ENCODE assay signal across 23 cellular contexts in the genomic region with DNA sequence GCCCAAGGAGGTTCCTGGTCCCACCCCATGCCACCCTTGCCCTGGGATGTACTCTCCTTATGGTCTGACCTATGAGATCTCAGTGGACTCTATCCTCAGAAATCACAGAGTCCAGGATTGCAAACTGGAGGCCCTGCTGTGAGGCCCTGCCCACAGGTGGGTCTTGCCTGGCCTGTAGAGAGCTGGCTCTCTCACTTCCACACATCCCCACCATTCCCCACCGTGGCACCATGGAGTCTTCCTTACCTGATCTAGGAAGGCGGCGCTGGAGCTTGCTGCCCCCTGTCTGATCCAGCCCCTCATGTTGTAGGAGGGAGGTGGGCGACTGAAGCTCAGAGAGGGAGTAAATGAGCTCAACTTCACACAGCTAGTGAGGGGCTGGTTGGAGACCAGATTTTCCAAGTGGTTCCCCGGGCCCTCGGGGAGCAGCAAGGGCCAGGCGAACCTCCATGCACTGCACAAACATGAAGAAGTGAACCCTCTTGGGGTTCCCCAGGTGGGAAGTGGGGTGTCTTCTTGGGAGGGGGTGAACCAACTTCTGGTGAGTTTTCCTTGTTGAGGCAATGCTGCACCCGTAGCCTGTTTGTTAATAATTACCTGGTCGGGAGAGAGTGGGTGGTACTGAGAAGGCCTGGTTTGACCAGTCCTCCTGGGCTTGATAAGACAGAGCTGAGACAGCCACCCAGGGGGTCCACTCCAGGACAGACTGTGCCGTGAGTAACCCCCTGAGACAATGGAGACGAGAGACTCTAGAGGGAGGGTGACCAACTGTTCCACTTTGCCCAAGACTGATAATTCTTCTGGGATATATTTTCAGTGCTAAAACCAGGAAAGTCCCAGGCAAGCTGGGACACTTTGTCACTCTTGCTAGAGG. TPM values are rescaled to one million over a fixed set of nuclear protein-coding genes. Genes with fewer than 3 reads are reported as not detected.
"Had no signal": no experiment of that assay in that cellular context is flagged by ENCODE, and none has a peak within 500 bp of the region (broad histone marks: within the 10 kb centered on the region; RNA-seq: fewer than 3 reads in every experiment).

A gene with protein sequence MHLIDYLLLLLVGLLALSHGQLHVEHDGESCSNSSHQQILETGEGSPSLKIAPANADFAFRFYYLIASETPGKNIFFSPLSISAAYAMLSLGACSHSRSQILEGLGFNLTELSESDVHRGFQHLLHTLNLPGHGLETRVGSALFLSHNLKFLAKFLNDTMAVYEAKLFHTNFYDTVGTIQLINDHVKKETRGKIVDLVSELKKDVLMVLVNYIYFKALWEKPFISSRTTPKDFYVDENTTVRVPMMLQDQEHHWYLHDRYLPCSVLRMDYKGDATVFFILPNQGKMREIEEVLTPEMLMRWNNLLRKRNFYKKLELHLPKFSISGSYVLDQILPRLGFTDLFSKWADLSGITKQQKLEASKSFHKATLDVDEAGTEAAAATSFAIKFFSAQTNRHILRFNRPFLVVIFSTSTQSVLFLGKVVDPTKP (plus strand): TSS at position 661 of the 874 bp plus-strand sequence. CDS start 2,041 bp downstream, outside the sequence.

- DNase-seq: activated CD4-positive, alpha-beta T cell treated with anti-CD3 and anti-CD28 coated beads, Interleukin-2, amount 10 ng/mL, durations not matched to agents 7 days and 5 days; activated CD4-positive, CD25-positive, alpha-beta regulatory T cell treated with anti-CD3 and anti-CD28 coated beads, Interleukin-2, amount 50 U/mL, for 72 hours; activated CD8-positive, alpha-beta T cell treated with anti-CD3 and anti-CD28 coated beads, Interleukin-2, amount 10 ng/mL, durations not matched to agents 7 days and 5 days; dorsolateral prefrontal cortex; islet precursor cell; left cardiac atrium; mesendoderm; naive thymus-derived CD4-positive, alpha-beta T cell; stimulated activated CD4-positive, alpha-beta T cell treated with anti-CD3 and anti-CD28 coated beads, Interleukin-12 subunit alpha, Interleukin-12 subunit beta, amount 100 ng/mL, for 4 hours; stimulated activated CD4-positive, alpha-beta T cell treated with anti-CD3 and anti-CD28 coated beads, Interleukin-4, amount 100 ng/mL, for 4 hours; T-cell had no signal

- H3K4me3 ChIP-seq: ascending aorta, dorsolateral prefrontal cortex, esophagus muscularis mucosa, lower lobe of right lung, prostate gland, right atrium auricular region had no signal

- ATAC-seq: activated CD8-positive, alpha-beta T cell treated with anti-CD3 and anti-CD28 coated beads, Interleukin-2, amount 10 ng/mL, durations not matched to agents 7 days and 5 days; activated naive CD4-positive, alpha-beta T cell treated with anti-CD3 and anti-CD28 coated beads, Interleukin-2, amount 50 U/mL, for 72 hours; activated T-helper 17 cell treated with anti-CD3 and anti-CD28 coated beads, Interleukin-2, amount 50 U/mL, for 72 hours; left cardiac atrium; naive thymus-derived CD4-positive, alpha-beta T cell; T-cell had no signal

- H3K27me3 ChIP-seq: ascending aorta, right atrium auricular region had no signal

- H3K4me1 ChIP-seq: ascending aorta, esophagus muscularis mucosa, lower lobe of right lung, prostate gland, right atrium auricular region had no signal

- FAIRE-seq: colon, frontal cortex had no signal

- H3K9me3 ChIP-seq: ascending aorta, lower lobe of right lung, prostate gland had no signal

- H3K27ac ChIP-seq: ascending aorta, esophagus muscularis mucosa, lower lobe of right lung, prostate gland, right atrium auricular region, VCaP had no signal

- H3K36me3 ChIP-seq: ascending aorta, esophagus muscularis mucosa, lower lobe of right lung, prostate gland, right atrium auricular region had no signal

RNA-seq across cellular contexts. Expression of the gene that starts here (rescaled TPM):
- total RNA-seq: activated CD4-positive, alpha-beta T cell treated with anti-CD3 and anti-CD28 coated beads, Interleukin-2, amount 10 ng/mL, durations not matched to agents 7 days and 5 days; activated CD8-positive, alpha-beta T cell treated with anti-CD3 and anti-CD28 coated beads, Interleukin-2, amount 10 ng/mL, durations not matched to agents 7 days and 5 days; activated naive CD4-positive, alpha-beta T cell treated with anti-CD3 and anti-CD28 coated beads, Interleukin-2, amount 50 U/mL, for 72 hours; activated T-helper 17 cell treated with anti-CD3 and anti-CD28 coated beads, Interleukin-2, amount 50 U/mL, for 72 hours; ascending aorta; dorsolateral prefrontal cortex; esophagus muscularis mucosa; frontal cortex; left cardiac atrium; lower lobe of right lung; naive thymus-derived CD4-positive, alpha-beta T cell; neural crest cell; omental fat pad; right atrium auricular region had no signal
- polyA plus RNA-seq: naive thymus-derived CD4-positive, alpha-beta T cell had no signal
